Comparison of ENCODE assay signal across 23 cellular contexts in the genomic region with DNA sequence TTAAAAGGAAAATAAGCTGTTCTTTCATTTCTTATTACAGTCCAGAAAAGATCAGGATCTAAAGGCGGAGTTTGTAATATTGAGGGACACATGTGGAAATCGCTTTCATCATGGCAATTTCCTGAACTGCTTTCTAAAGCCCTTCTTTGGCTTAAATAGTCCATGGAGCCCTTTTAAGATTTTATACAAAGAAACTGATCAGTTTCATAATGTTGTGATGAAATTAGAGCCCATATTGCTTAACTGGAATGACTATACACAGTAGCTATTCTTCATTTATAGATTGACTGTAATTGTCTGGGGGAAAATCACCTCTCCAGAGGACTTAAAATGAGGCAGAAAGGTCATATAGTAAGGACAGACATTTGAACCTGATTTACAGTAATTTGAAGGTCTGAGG.
DNase-seq lines count a peak whose midpoint lies in the region; ATAC-seq and TF ChIP-seq lines count a peak whose summit lies in the region.
"Had no signal": no experiment of that assay in that cellular context is flagged by ENCODE, and none has a peak within 500 bp of the region (broad histone marks: within the 10 kb centered on the region; RNA-seq: fewer than 3 reads in every experiment).

No MANE protein-coding gene starts in this region.

- H2AFZ ChIP-seq in GM23248 = no peak overlapping the region

- H3K4me3 ChIP-seq in A673 (ENCODE audit: low read depth, low read length, poor library complexity, severe bottlenecking) (no peak overlapping the region), GM23248 (no peak overlapping the region), epithelial cell of esophagus (ENCODE audit: low read length) (no peak overlapping the region), foreskin fibroblast (ENCODE audit: low read depth in 1 of 2, low read length in 2 of 2) (no peak overlapping the region)
- H3K4me3 ChIP-seq: SJSA1 had no signal

- H3K27ac ChIP-seq in A673 (ENCODE audit: low read depth, low read length, poor library complexity, severe bottlenecking) (peak overlapping the region; percentile 46), GM23248 (no peak overlapping the region)
- H3K27ac ChIP-seq: SJSA1 had no signal

- H3K9me3 Mint-ChIP-seq in activated T-cell treated with anti-CD3 and anti-CD28 coated beads, Interleukin-2, amount 50 U/mL, for 4 hours = peaks cover 11% of the 10 kb centered on the region

- H3K4me3 Mint-ChIP-seq in activated T-cell treated with anti-CD3 and anti-CD28 coated beads, Interleukin-2, amount 50 U/mL, for 4 hours = no peak overlapping the region
- H3K4me3 Mint-ChIP-seq: CD4-positive, alpha-beta memory T cell had no signal

- DNase-seq in A673 (ENCODE audit: low spot score) (peak; percentile 15), GM23248 (peak; percentile 21), epithelial cell of esophagus (ENCODE audit: low read depth) (peak; percentile 19), foreskin fibroblast (peak; percentile 28 to 67), kidney tubule cell (ENCODE audit: low spot score) (no peak), NCI-H2081 treated with DMSO at 0.1 percent for 48 hours (lab: John Stamatoyannopoulos, UW) (no peak)
- no peak for DNase-seq in activated T-cell treated with anti-CD3 and anti-CD28 coated beads, Interleukin-2, amount 50 U/mL, for 4 hours
- DNase-seq: C1 segment of cervical spinal cord; Caco-2; CD4-positive, alpha-beta memory T cell; DMS 273 treated with DMSO at 0.1 percent for 48 hours; DMS79; GF-D8; IMR-90; KG1; NCI-H1092 treated with DMSO at 0.1 percent for 48 hours; NCI-H146; NCI-H1930; NCI-H526 treated with DMSO at 0.1 percent for 48 hours; Right ventricle myocardium superior; RPMI8226 had no signal

- no peaks in the 10 kb centered on the region for H3K79me2 ChIP-seq in GM23248 (ENCODE audit: insufficient read depth)

- H3K27me3 ChIP-seq in A673 (replicated peaks; ENCODE audit: insufficient read depth, low read depth, low read length, poor library complexity) (no peaks in the 10 kb centered on the region), GM23248 (replicated peaks; ENCODE audit: insufficient read depth) (no peaks in the 10 kb centered on the region)
- H3K27me3 ChIP-seq: SJSA1 had no signal

- no peaks in the 10 kb centered on the region for H3F3A ChIP-seq in GM23248 (ENCODE audit: insufficient read depth)

- in situ Hi-C loops in GM23248 (cut with MboI) = no loop called here

- no peak overlapping the region for H3K4me2 ChIP-seq in GM23248 (ENCODE audit: unreplicated experiment)

- H3K36me3 ChIP-seq in A673 (ENCODE audit: insufficient read depth, low read length, poor library complexity, severe bottlenecking) (no peaks in the 10 kb centered on the region), GM23248 (ENCODE audit: low read depth) (no peaks in the 10 kb centered on the region)
- H3K36me3 ChIP-seq: SJSA1 had no signal

- H4K20me1 ChIP-seq in GM23248 (ENCODE audit: insufficient read depth) = no peaks in the 10 kb centered on the region

- CTCF ChIA-PET in A673 (lab: Charles Lee) = no interaction called here

- TF ChIP-seq CTCF in A673 (conservative IDR thresholded peaks at IDR 0.05; ENCODE audit: low read depth, low read length) (no peak), epithelial cell of esophagus (IDR thresholded peaks at IDR 0.05; ENCODE audit: insufficient read depth, low read depth, low read length, missing control alignments) (no peak), foreskin fibroblast (IDR thresholded peaks at IDR 0.05; ENCODE audit: low read depth, low read length) (no peak)

- 89 to 94% methylated on average over 2 of the region's 2 CpGs for WGBS in GM23248 (ENCODE audit: low coverage in 1 of 2, low lambda C conversion rate in 2 of 2, missing lambda C conversion rate in 2 of 2), 2 experiments

- H3K4me1 ChIP-seq in A673 (ENCODE audit: insufficient read depth, low read length, poor library complexity, severe bottlenecking) (peaks cover 25% of the 10 kb centered on the region), GM23248 (ENCODE audit: insufficient read depth) (0 out of 2 replicates have a peak, but pooled peaks cover 6% of the 10 kb centered on the region)
- H3K4me1 ChIP-seq: Caco-2, SJSA1 had no signal

- H3K9me2 ChIP-seq in GM23248 (ENCODE audit: insufficient read depth) = no peaks in the 10 kb centered on the region

- peaks cover 2% of the 10 kb centered on the region for H3K27me3 Mint-ChIP-seq in activated T-cell treated with anti-CD3 and anti-CD28 coated beads, Interleukin-2, amount 50 U/mL, for 4 hours (ENCODE audit: low read depth)

- no peaks in the 10 kb centered on the region for H3K4me1 Mint-ChIP-seq in activated T-cell treated with anti-CD3 and anti-CD28 coated beads, Interleukin-2, amount 50 U/mL, for 4 hours (ENCODE audit: low read depth)
- H3K4me1 Mint-ChIP-seq: CD4-positive, alpha-beta memory T cell had no signal

- H3K36me3 Mint-ChIP-seq in activated T-cell treated with anti-CD3 and anti-CD28 coated beads, Interleukin-2, amount 50 U/mL, for 4 hours (ENCODE audit: insufficient read depth) = no peaks in the 10 kb centered on the region
- H3K36me3 Mint-ChIP-seq: CD4-positive, alpha-beta memory T cell had no signal

- intact Hi-C loops in A673 (cut with micrococcal nuclease; ENCODE audit: unreplicated experiment) = no loop called here

- POLR2A ChIA-PET in A673 (lab: Charles Lee; ENCODE audit: low non-redundant PET) = no interaction called here

- no peak overlapping the region for H3K9ac ChIP-seq in GM23248

- no TSS peak for BruUV-seq in A673 (replicated peaks; lab: Mats Ljungman, UMichigan)

- ATAC-seq in activated T-cell treated with anti-CD3 and anti-CD28 coated beads, Interleukin-2, amount 50 U/mL, for 4 hours = no peak
- ATAC-seq: HCT116 had no signal

- H3K9me3 ChIP-seq in A673 (ENCODE audit: low read depth, low read length, poor library complexity, severe bottlenecking) (no peaks in the 10 kb centered on the region), GM23248 (ENCODE audit: low read depth) (no peaks in the 10 kb centered on the region)
- H3K9me3 ChIP-seq: Caco-2 had no signal

Comparison
In these comparisons a context has a peak if more than half of its experiments do, and no peak if none do; other contexts are left out.
1. DNase-seq: peak in A673 (single experiment), GM23248 (single experiment), epithelial cell of esophagus (single experiment) and foreskin fibroblast (2 of 2); none in kidney tubule cell (single experiment), NCI-H2081 treated with DMSO at 0.1 percent for 48 hours (single experiment) and activated T-cell treated with anti-CD3 and anti-CD28 coated beads, Interleukin-2, amount 50 U/mL, for 4 hours (single experiment).